18 cellular contexts compared by ENCODE assay signal in the genomic region with DNA sequence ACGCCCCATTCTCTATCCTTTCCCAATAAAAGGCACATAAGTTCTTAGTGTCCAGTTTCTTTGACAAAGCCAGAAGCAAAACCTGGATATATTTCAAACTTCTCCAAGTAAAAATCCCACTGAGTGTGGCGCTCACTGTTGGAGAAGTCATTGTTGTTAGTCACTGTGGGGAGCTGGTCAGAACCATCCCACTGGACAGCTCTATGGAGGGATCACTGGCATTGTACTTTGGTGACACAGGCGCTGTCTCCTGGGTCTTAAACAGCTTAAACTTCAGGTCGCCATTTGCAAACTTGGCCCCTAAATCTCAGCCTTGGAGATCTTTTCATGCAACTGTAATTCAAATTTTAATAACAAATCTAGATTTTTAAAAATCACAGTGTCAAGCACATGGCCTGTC.
DNase-seq lines count a peak whose midpoint lies in the region; ATAC-seq, FAIRE-seq and TF ChIP-seq lines count a peak whose summit lies in the region.
"Had no signal": no experiment of that assay in that cellular context is flagged by ENCODE, and none has a peak within 500 bp of the region (broad histone marks: within the 10 kb centered on the region; RNA-seq: fewer than 3 reads in every experiment).

No MANE protein-coding gene starts in this region.

- TF ChIP-seq RAD21 in A549 (conservative IDR thresholded peaks at IDR 0.05 in 1 of 2, IDR thresholded peaks at IDR 0.05 in 1 of 2), result no peak

- H3K4me3 ChIP-seq in A549 (no peak overlapping the region), HEK293 (ENCODE audit: low read depth, low read length) (no peak overlapping the region), colonic mucosa (no peak overlapping the region), mucosa of rectum (ENCODE audit: low read length in 2 of 2) (no peak overlapping the region)
- H3K4me3 ChIP-seq: BLaER1, HAP-1 had no signal

- no peaks in the 10 kb centered on the region for H3K4me1 ChIP-seq in A549
- peaks cover 2% of the 10 kb centered on the region; the same call in 1 of the 2 replicates for H3K4me1 ChIP-seq in HEK293 (ENCODE audit: control insufficient read depth, insufficient read depth, low read length)
- H3K4me1 ChIP-seq in colonic mucosa, result peaks cover 16% of the 10 kb centered on the region
- peaks cover 26 to 41% of the 10 kb centered on the region in 2 donors for H3K4me1 ChIP-seq in mucosa of rectum (ENCODE audit: control insufficient read depth in 2 of 2, insufficient read depth in 2 of 2, low read length in 2 of 2)
- H3K4me1 ChIP-seq: BLaER1, HAP-1 had no signal

- H3K4me2 ChIP-seq in A549, result no peak overlapping the region
- H3K4me2 ChIP-seq: BLaER1 had no signal

- H3K4me1 Mint-ChIP-seq in activated naive CD8-positive, alpha-beta T cell treated with anti-CD3 and anti-CD28 coated beads, Interleukin-2, amount 50 U/mL, for 24 hours, result no peaks in the 10 kb centered on the region
- H3K4me1 Mint-ChIP-seq: CD4-positive, alpha-beta memory T cell had no signal

- H3K36me3 Mint-ChIP-seq in activated naive CD8-positive, alpha-beta T cell treated with anti-CD3 and anti-CD28 coated beads, Interleukin-2, amount 50 U/mL, for 24 hours (ENCODE audit: low read depth), result no peaks in the 10 kb centered on the region
- H3K36me3 Mint-ChIP-seq: CD14-positive monocyte; CD4-positive, alpha-beta memory T cell had no signal

- 32% methylated on average over 4 of the region's 4 CpGs for WGBS in A549 (ENCODE audit: missing lambda C conversion rate)

- H3K27ac Mint-ChIP-seq in activated naive CD8-positive, alpha-beta T cell treated with anti-CD3 and anti-CD28 coated beads, Interleukin-2, amount 50 U/mL, for 24 hours, result no peak overlapping the region
- H3K27ac Mint-ChIP-seq: CD14-positive monocyte; CD4-positive, alpha-beta memory T cell had no signal

- no peak overlapping the region for H3K4me3 Mint-ChIP-seq in activated naive CD8-positive, alpha-beta T cell treated with anti-CD3 and anti-CD28 coated beads, Interleukin-2, amount 50 U/mL, for 24 hours
- H3K4me3 Mint-ChIP-seq: CD14-positive monocyte; CD4-positive, alpha-beta memory T cell had no signal

- ATAC-seq in A549 (no peak), GM18498 (IDR thresholded peaks at IDR 0.05; ENCODE audit: unreplicated experiment) (no peak)
- no peak for ATAC-seq in activated naive CD8-positive, alpha-beta T cell treated with anti-CD3 and anti-CD28 coated beads, Interleukin-2, amount 50 U/mL, for 24 hours

- no peaks in the 10 kb centered on the region for H3K9me3 Mint-ChIP-seq in activated naive CD8-positive, alpha-beta T cell treated with anti-CD3 and anti-CD28 coated beads, Interleukin-2, amount 50 U/mL, for 24 hours

- POLR2A ChIA-PET in A549 (lab: Yijun Ruan, JAX) (no interaction called here), HEK293 (lab: Yijun Ruan, JAX) (no interaction called here)

- DNase-seq in A549 (ENCODE audit: low read depth in 1 of 2, low spot score in 1 of 2) (no peak), colonic mucosa (no peak), HPDE6-E6E7 (ENCODE audit: extremely low spot score) (no peak)
- no peak for DNase-seq in activated naive CD8-positive, alpha-beta T cell treated with anti-CD3 and anti-CD28 coated beads, Interleukin-2, amount 50 U/mL, for 24 hours
- DNase-seq: ACHN; CD4-positive, alpha-beta memory T cell; DMS153; DMS79; GDM1; IMR-90; KBM-7 had no signal

- no peak overlapping the region for H3K9ac ChIP-seq in colonic mucosa (ENCODE audit: low read depth in 2 of 2, low read length in 2 of 2)
- peak overlapping the region in 1 of 2 donors; percentile 50 for H3K9ac ChIP-seq in mucosa of rectum (ENCODE audit: low read depth in 1 of 2, low read length in 2 of 2)
- H3K9ac ChIP-seq: BLaER1 had no signal

- H3K27me3 Mint-ChIP-seq in activated naive CD8-positive, alpha-beta T cell treated with anti-CD3 and anti-CD28 coated beads, Interleukin-2, amount 50 U/mL, for 24 hours, result no peaks in the 10 kb centered on the region
- H3K27me3 Mint-ChIP-seq: CD4-positive, alpha-beta memory T cell had no signal

- TF ChIP-seq EP300 in A549 (IDR thresholded peaks at IDR 0.05), result no peak

- H3K36me3 ChIP-seq in HEK293 (ENCODE audit: control insufficient read depth in 2 of 2, insufficient read depth in 1 of 2, low read length in 2 of 2) (no peaks in the 10 kb centered on the region), colonic mucosa (no peaks in the 10 kb centered on the region), mucosa of rectum (ENCODE audit: control insufficient read depth in 2 of 2, insufficient read depth in 2 of 2, low read length in 2 of 2) (no peaks in the 10 kb centered on the region)
- H3K36me3 ChIP-seq: BLaER1, HAP-1 had no signal

- H3K27me3 ChIP-seq in colonic mucosa (no peaks in the 10 kb centered on the region), mucosa of rectum (ENCODE audit: control insufficient read depth in 2 of 2, insufficient read depth in 2 of 2, low read length in 2 of 2) (no peaks in the 10 kb centered on the region)
- H3K27me3 ChIP-seq: BLaER1 had no signal

- H3K9me3 ChIP-seq in A549 (no peaks in the 10 kb centered on the region; the same call in 2 of the 3 replicates), HEK293 (ENCODE audit: control insufficient read depth, insufficient read depth, low read depth, low read length) (no peaks in the 10 kb centered on the region), colonic mucosa (no peaks in the 10 kb centered on the region), mucosa of rectum (ENCODE audit: control insufficient read depth in 2 of 2, low read length in 2 of 2) (no peaks in the 10 kb centered on the region)
- H3K9me3 ChIP-seq: BLaER1, HAP-1 had no signal

- FAIRE-seq in A549 (lab: Jason Lieb, UNC), result no peak
- FAIRE-seq: H1 had no signal

- H3K27ac ChIP-seq in A549 (no peak overlapping the region), HEK293 (ENCODE audit: extremely low read depth, low read depth, low read length) (no peak overlapping the region), colonic mucosa (peak overlapping the region; percentile 89), mucosa of rectum (ENCODE audit: low read depth in 2 of 2, low read length in 2 of 2) (peak overlapping the region; percentile 89 to 92)
- H3K27ac ChIP-seq: BLaER1 had no signal

- TF ChIP-seq CTCF in A549 (IDR thresholded peaks at IDR 0.05) (no peak), HEK293 (tag by site-specific recombination; IDR thresholded peaks at IDR 0.05) (no peak), colonic mucosa (IDR thresholded peaks at IDR 0.05) (no peak)

- CTCF ChIA-PET in A549 (lab: Yijun Ruan, JAX), result interaction anchor here (1.8 kb wide), 1 partner anchor 11 kb away, joined by 5 read pairs; no protein-coding TSS in a partner anchor
- CTCF ChIA-PET in HEK293 (lab: Yijun Ruan, JAX), result interaction anchor here (0.6 kb wide), 2 partner anchors 46 to 182 kb away, joined by 3 to 5 read pairs; no protein-coding TSS in a partner anchor

- TF ChIP-seq POLR2A in A549 (IDR thresholded peaks at IDR 0.05; ENCODE audit: low read length), result no peak

- intact Hi-C loops in colonic mucosa (cut with DNase I), result no loop called here

TF ChIP-seq in A549, 52 proteins besides CTCF, POLR2A, EP300 and RAD21 (continues in another document):
- TF ChIP-seq, protein P1, sequence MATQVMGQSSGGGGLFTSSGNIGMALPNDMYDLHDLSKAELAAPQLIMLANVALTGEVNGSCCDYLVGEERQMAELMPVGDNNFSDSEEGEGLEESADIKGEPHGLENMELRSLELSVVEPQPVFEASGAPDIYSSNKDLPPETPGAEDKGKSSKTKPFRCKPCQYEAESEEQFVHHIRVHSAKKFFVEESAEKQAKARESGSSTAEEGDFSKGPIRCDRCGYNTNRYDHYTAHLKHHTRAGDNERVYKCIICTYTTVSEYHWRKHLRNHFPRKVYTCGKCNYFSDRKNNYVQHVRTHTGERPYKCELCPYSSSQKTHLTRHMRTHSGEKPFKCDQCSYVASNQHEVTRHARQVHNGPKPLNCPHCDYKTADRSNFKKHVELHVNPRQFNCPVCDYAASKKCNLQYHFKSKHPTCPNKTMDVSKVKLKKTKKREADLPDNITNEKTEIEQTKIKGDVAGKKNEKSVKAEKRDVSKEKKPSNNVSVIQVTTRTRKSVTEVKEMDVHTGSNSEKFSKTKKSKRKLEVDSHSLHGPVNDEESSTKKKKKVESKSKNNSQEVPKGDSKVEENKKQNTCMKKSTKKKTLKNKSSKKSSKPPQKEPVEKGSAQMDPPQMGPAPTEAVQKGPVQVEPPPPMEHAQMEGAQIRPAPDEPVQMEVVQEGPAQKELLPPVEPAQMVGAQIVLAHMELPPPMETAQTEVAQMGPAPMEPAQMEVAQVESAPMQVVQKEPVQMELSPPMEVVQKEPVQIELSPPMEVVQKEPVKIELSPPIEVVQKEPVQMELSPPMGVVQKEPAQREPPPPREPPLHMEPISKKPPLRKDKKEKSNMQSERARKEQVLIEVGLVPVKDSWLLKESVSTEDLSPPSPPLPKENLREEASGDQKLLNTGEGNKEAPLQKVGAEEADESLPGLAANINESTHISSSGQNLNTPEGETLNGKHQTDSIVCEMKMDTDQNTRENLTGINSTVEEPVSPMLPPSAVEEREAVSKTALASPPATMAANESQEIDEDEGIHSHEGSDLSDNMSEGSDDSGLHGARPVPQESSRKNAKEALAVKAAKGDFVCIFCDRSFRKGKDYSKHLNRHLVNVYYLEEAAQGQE (IDR thresholded peaks at IDR 0.05), result peak; percentile 67; the same call in 1 of the 2 replicates

TF ChIP-seq in HEK293, 187 proteins besides CTCF, POLR2A, EP300 and RAD21 (continues in another document):
- TF ChIP-seq TRIM28 (IDR thresholded peaks at IDR 0.05; ENCODE audit: borderline replicate concordance, low read length), result no peak

Comparison
In these comparisons a context has a peak if more than half of its experiments do, and no peak if none do; other contexts are left out.
1. H3K27ac ChIP-seq: peak in colonic mucosa (single experiment) and mucosa of rectum (2 of 2); none in A549 (0 of 2) and HEK293 (single experiment).